9 cellular contexts compared by ENCODE assay signal in genomic region chr12:108696111-108696995, GRCh38. TPM values are rescaled to one million over a fixed set of nuclear protein-coding genes. Genes with fewer than 3 reads are reported as not detected.
DNase-seq lines count a peak whose midpoint lies in the region; ATAC-seq, FAIRE-seq and TF ChIP-seq lines count a peak whose summit lies in the region.
"Had no signal": no experiment of that assay in that cellular context is flagged by ENCODE, and none has a peak within 500 bp of the region (broad histone marks: within the 10 kb centered on the region; RNA-seq: fewer than 3 reads in every experiment).

No MANE protein-coding gene starts in this region.

- no peaks in the 10 kb centered on the region for H3K9me3 Mint-ChIP-seq in GM23338
- H3K9me3 Mint-ChIP-seq: natural killer cell had no signal

- no peaks in the 10 kb centered on the region for H3K9me2 ChIP-seq in GM23248 (ENCODE audit: insufficient read depth)
- H3K9me2 ChIP-seq in GM23338 (ENCODE audit: insufficient read depth): no peaks in the 10 kb centered on the region

- H3K27me3 ChIP-seq in GM23248 (replicated peaks; ENCODE audit: insufficient read depth) (no peaks in the 10 kb centered on the region), skeletal muscle satellite cell (ENCODE audit: control insufficient read depth, insufficient read depth, low read length) (no peaks in the 10 kb centered on the region), GM23338 (ENCODE audit: insufficient read depth) (no peaks in the 10 kb centered on the region)

- H3K4me3 Mint-ChIP-seq in GM23338: no peak overlapping the region
- H3K4me3 Mint-ChIP-seq: natural killer cell had no signal

- H3K9me3 ChIP-seq in GM23248 (ENCODE audit: low read depth) (no peaks in the 10 kb centered on the region), skeletal muscle satellite cell (replicated peaks; ENCODE audit: low read length) (no peaks in the 10 kb centered on the region)

- no peaks in the 10 kb centered on the region for H4K20me1 ChIP-seq in GM23248 (ENCODE audit: insufficient read depth)
- no peaks in the 10 kb centered on the region; the same call in none of the 2 replicates for H4K20me1 ChIP-seq in GM23338 (replicated peaks; ENCODE audit: insufficient read depth)

- DNase-seq in GM23248 (peak; percentile 98), RCC 7860 (ENCODE audit: low spot score) (peak; percentile 96), erythroblast (lab: John Stamatoyannopoulos, UW) (peak; percentile 76 to 81), NCI-H510A treated with DMSO at 0.1 percent for 48 hours (lab: John Stamatoyannopoulos, UW) (no peak), CD1c-positive myeloid dendritic cell (ENCODE audit: extremely low spot score) (no peak), NCI-H1436 treated with DMSO at 0.1 percent for 48 hours (lab: John Stamatoyannopoulos, UW) (no peak), GM23338 (ENCODE audit: low spot score) (no peak)
- DNase-seq: natural killer cell had no signal

- H3K4me2 ChIP-seq in GM23248 (ENCODE audit: unreplicated experiment) (peak overlapping the region; percentile 64), skeletal muscle satellite cell (ENCODE audit: low read length) (peak overlapping the region; percentile 57), GM23338 (no peak overlapping the region)

- H3K36me3 ChIP-seq in GM23248 (ENCODE audit: low read depth): peaks cover 60% of the 10 kb centered on the region
- peaks cover 64% of the 10 kb centered on the region for H3K36me3 ChIP-seq in skeletal muscle satellite cell (ENCODE audit: insufficient read depth, low read length)
- H3K36me3 ChIP-seq in GM23338 (ENCODE audit: insufficient read depth): no peaks in the 10 kb centered on the region; the same call in 1 of the 2 replicates

- H3K36me3 Mint-ChIP-seq in GM23338 (ENCODE audit: low read depth): peaks cover 31% of the 10 kb centered on the region

- no peak for ATAC-seq in GM23338

- in situ Hi-C loops in GM23248 (cut with MboI): no loop called here

- peak; percentile 91 for FAIRE-seq in RCC 7860 (lab: Jason Lieb, UNC)

- H3K79me2 ChIP-seq in GM23248 (ENCODE audit: insufficient read depth) (peaks cover 94% of the 10 kb centered on the region), GM23338 (replicated peaks; ENCODE audit: insufficient read depth) (peaks cover 69% of the 10 kb centered on the region)

- TF ChIP-seq CTCF in GM23338 (conservative IDR thresholded peaks at IDR 0.05; ENCODE audit: low read depth in 2 of 2): no peak

- H3K27ac ChIP-seq in GM23248 (peak overlapping the region; percentile 99), GM23338 (ENCODE audit: low read depth) (no peak overlapping the region)

- peaks cover 32% of the 10 kb centered on the region for H3K4me1 Mint-ChIP-seq in GM23338

- H2AFZ ChIP-seq in GM23248 (no peak overlapping the region), GM23338 (no peak overlapping the region)

- peaks cover 90% of the 10 kb centered on the region for H3F3A ChIP-seq in GM23248 (ENCODE audit: insufficient read depth)
- H3F3A ChIP-seq in GM23338 (replicated peaks; ENCODE audit: low read depth): no peaks in the 10 kb centered on the region

- H3K9ac ChIP-seq in GM23248: peak overlapping the region; percentile 85
- peak overlapping the region; percentile 73 for H3K9ac ChIP-seq in skeletal muscle satellite cell (ENCODE audit: low read depth, low read length)

- TF ChIP-seq POLR2A in erythroblast (IDR thresholded peaks at IDR 0.05; ENCODE audit: low read length): peak; percentile 60

- no peak overlapping the region for H3K27ac Mint-ChIP-seq in GM23338

- peaks cover 2% of the 10 kb centered on the region for H3K27me3 Mint-ChIP-seq in GM23338 (ENCODE audit: insufficient read depth, low read depth, poor library complexity)

- H3K4me3 ChIP-seq in GM23248: peak overlapping the region; percentile 40
- H3K4me3 ChIP-seq in skeletal muscle satellite cell (ENCODE audit: low read length): peak overlapping the region; percentile 38
- H3K4me3 ChIP-seq in GM23338: no peak overlapping the region

- H3K4me1 ChIP-seq in GM23248 (ENCODE audit: insufficient read depth): peaks cover 85% of the 10 kb centered on the region
- peaks cover 72% of the 10 kb centered on the region for H3K4me1 ChIP-seq in skeletal muscle satellite cell (ENCODE audit: control insufficient read depth, insufficient read depth, low read length)
- H3K4me1 ChIP-seq in GM23338 (ENCODE audit: insufficient read depth): peaks cover 22% of the 10 kb centered on the region

- 23 to 28% methylated on average over 8 to 9 of the region's 9 CpGs for WGBS in GM23248 (ENCODE audit: low coverage in 1 of 2, low lambda C conversion rate in 2 of 2, missing lambda C conversion rate in 2 of 2), 2 experiments

TF ChIP-seq in GM23338, 12 proteins besides CTCF, POLR2A, EP300 and RAD21 (continues in another document):
- TF ChIP-seq JUNB (IDR thresholded peaks at IDR 0.05; ENCODE audit: unreplicated experiment): no peak
- no peak for TF ChIP-seq CREB1 (CRISPR knock-in tag; IDR thresholded peaks at IDR 0.05; ENCODE audit: low read depth)
- no peak for TF ChIP-seq ZNF331 (CRISPR knock-in tag; IDR thresholded peaks at IDR 0.05; ENCODE audit: low read depth)
- no peak for TF ChIP-seq NANOG (IDR thresholded peaks at IDR 0.05; ENCODE audit: borderline replicate concordance)
- TF ChIP-seq POLR2AphosphoS5 (IDR thresholded peaks at IDR 0.05; ENCODE audit: low read depth): no peak
- TF ChIP-seq EZH2 (IDR thresholded peaks at IDR 0.05; ENCODE audit: low read depth, unreplicated experiment): no peak
- no peak for TF ChIP-seq ZNF462 (CRISPR knock-in tag; IDR thresholded peaks at IDR 0.05)
- no peak for TF ChIP-seq EZH2phosphoT487 (IDR thresholded peaks at IDR 0.05; ENCODE audit: unreplicated experiment)

RNA-seq across cellular contexts. Expression of gene CORO1C, which starts 35.0 kb away (rescaled TPM):
- 170 and 172 TPM in 2 replicates for total RNA-seq in GM23248 (2014; rRNA removed; shearing (Covaris generic))
- 401 and 403 TPM in 2 replicates for polyA plus RNA-seq in GM23248 (2016; fragmentation: Nextera tagmentation; extraction: Ambion mirVana)
- total RNA-seq in skeletal muscle satellite cell (2012; rRNA removed): 282 and 318 TPM in 2 replicates
- total RNA-seq in GM23338 (2014; rRNA removed; shearing (Covaris generic)): 78.2 and 89.5 TPM in 2 replicates
- polyA plus RNA-seq in GM23338 (2016; fragmentation: Nextera tagmentation; extraction: Ambion mirVana): 53.3 and 59.2 TPM in 2 replicates

Comparison
In these comparisons a context has a peak if more than half of its experiments do, and no peak if none do; other contexts are left out.
1. DNase-seq: peak in GM23248 (single experiment), RCC 7860 (single experiment) and erythroblast (2 of 2); none in NCI-H510A treated with DMSO at 0.1 percent for 48 hours (single experiment), CD1c-positive myeloid dendritic cell (single experiment), NCI-H1436 treated with DMSO at 0.1 percent for 48 hours (single experiment) and GM23338 (single experiment).